In genomic region chr18:55779711-55780590, GRCh38 we compare ENCODE assay signal across 8 cellular contexts.
DNase-seq lines count a peak whose midpoint lies in the region; ATAC-seq and TF ChIP-seq lines count a peak whose summit lies in the region.

No MANE protein-coding gene starts in this region.

- TF ChIP-seq CTCF in GM23338 (conservative IDR thresholded peaks at IDR 0.05; ENCODE audit: low read depth in 2 of 2) = peak in 1 of 2 experiments; percentile 32; a peak in 2 of 4 replicates
- no peak for TF ChIP-seq CTCF in glutamatergic neuron (IDR thresholded peaks at IDR 0.05; ENCODE audit: partially characterized antibody, unreplicated experiment)

- H3K36me3 Mint-ChIP-seq in GM23338 (ENCODE audit: low read depth) = no peaks in the 10 kb centered on the region
- H3K36me3 Mint-ChIP-seq in activated CD8-positive, alpha-beta T cell treated with anti-CD3 and anti-CD28 coated beads, Interleukin-2, amount 10 ng/mL, durations not matched to agents 7 days and 5 days (ENCODE audit: low read depth) = no peaks in the 10 kb centered on the region
- H3K36me3 Mint-ChIP-seq in glutamatergic neuron (ENCODE audit: unreplicated experiment) = no peaks in the 10 kb centered on the region

- H3K27ac Mint-ChIP-seq in GM23338 (0 out of 2 replicates have a peak overlapping the region, but pooled peaks have one; percentile 23), glutamatergic neuron (ENCODE audit: unreplicated experiment) (peak overlapping the region; percentile 31)
- H3K27ac Mint-ChIP-seq in activated CD8-positive, alpha-beta T cell treated with anti-CD3 and anti-CD28 coated beads, Interleukin-2, amount 10 ng/mL, durations not matched to agents 7 days and 5 days = no peak overlapping the region

- peaks cover 12 to 42% (median 33%) of the 10 kb centered on the region in 10 experiments for H3K4me1 ChIP-seq in BLaER1 treated with 17β-estradiol and CSF1 and Interleukin-3, amounts not matched to agents 10 nM and 100 nM
- H3K4me1 ChIP-seq in GM23338 (ENCODE audit: insufficient read depth) = peaks cover 27% of the 10 kb centered on the region

- H3K27ac ChIP-seq in BLaER1 treated with 17β-estradiol and CSF1 and Interleukin-3, amounts not matched to agents 10 nM and 100 nM = peak overlapping the region; percentile 5 to 77 (median 68); a peak in 21 of 22 replicates
- H3K27ac ChIP-seq in GM23338 (ENCODE audit: low read depth) = no peak overlapping the region

- peaks cover 15 to 42% (median 37%) of the 10 kb centered on the region in 11 experiments for H3K27me3 ChIP-seq in BLaER1 treated with 17β-estradiol and CSF1 and Interleukin-3, amounts not matched to agents 10 nM and 100 nM
- peaks cover 22% of the 10 kb centered on the region for H3K27me3 ChIP-seq in GM23338 (ENCODE audit: insufficient read depth)

- no peaks in the 10 kb centered on the region for H3F3A ChIP-seq in GM23338 (replicated peaks; ENCODE audit: low read depth)

- H3K27me3 Mint-ChIP-seq in GM23338 (ENCODE audit: insufficient read depth, low read depth, poor library complexity) (peaks cover 7% of the 10 kb centered on the region), glutamatergic neuron (ENCODE audit: unreplicated experiment) (peaks cover 6% of the 10 kb centered on the region)
- H3K27me3 Mint-ChIP-seq in activated CD8-positive, alpha-beta T cell treated with anti-CD3 and anti-CD28 coated beads, Interleukin-2, amount 10 ng/mL, durations not matched to agents 7 days and 5 days (ENCODE audit: low read depth) = peaks cover 50% of the 10 kb centered on the region

- H3K4me2 ChIP-seq in BLaER1 treated with 17β-estradiol and CSF1 and Interleukin-3, amounts not matched to agents 10 nM and 100 nM = peak overlapping the region; percentile 87 to 99 (median 98)
- H3K4me2 ChIP-seq in GM23338 = peak overlapping the region; percentile 79

- H4K20me1 ChIP-seq in BLaER1 treated with 17β-estradiol and CSF1 and Interleukin-3, amounts not matched to agents 10 nM and 100 nM = no peaks in the 10 kb centered on the region
- no peaks in the 10 kb centered on the region for H4K20me1 ChIP-seq in GM23338 (replicated peaks; ENCODE audit: insufficient read depth)

- H3K79me2 ChIP-seq in GM23338 (replicated peaks; ENCODE audit: insufficient read depth) = no peaks in the 10 kb centered on the region

- peak; percentile 76 for ATAC-seq in GM23338
- peak; percentile 23 for ATAC-seq in activated CD8-positive, alpha-beta T cell treated with anti-CD3 and anti-CD28 coated beads, Interleukin-2, amount 10 ng/mL, durations not matched to agents 7 days and 5 days
- no peak for ATAC-seq in GM21576 (IDR thresholded peaks at IDR 0.05; ENCODE audit: unreplicated experiment)

- CTCF ChIA-PET in activated CD8-positive, alpha-beta T cell treated with anti-CD3 and anti-CD28 coated beads, Interleukin-2, amount 10 ng/mL, durations not matched to agents 7 days and 5 days (lab: Charles Lee) = interaction anchor here (2.2 kb wide), 1 partner anchor 365 kb away, joined by 5 read pairs; no protein-coding TSS in a partner anchor

- peak overlapping the region; percentile 69 for H2AFZ ChIP-seq in GM23338

- no peaks in the 10 kb centered on the region for H3K9me2 ChIP-seq in GM23338 (ENCODE audit: insufficient read depth)

- H3K9me3 ChIP-seq in BLaER1 treated with 17β-estradiol and CSF1 and Interleukin-3, amounts not matched to agents 10 nM and 100 nM (replicated peaks in 1 of 11) = no peaks in the 10 kb centered on the region

- H3K9me3 Mint-ChIP-seq in GM23338 (no peaks in the 10 kb centered on the region), glutamatergic neuron (ENCODE audit: unreplicated experiment) (no peaks in the 10 kb centered on the region)
- H3K9me3 Mint-ChIP-seq in activated CD8-positive, alpha-beta T cell treated with anti-CD3 and anti-CD28 coated beads, Interleukin-2, amount 10 ng/mL, durations not matched to agents 7 days and 5 days (ENCODE audit: insufficient read depth) = no peaks in the 10 kb centered on the region

- POLR2A ChIA-PET in activated CD8-positive, alpha-beta T cell treated with anti-CD3 and anti-CD28 coated beads, Interleukin-2, amount 10 ng/mL, durations not matched to agents 7 days and 5 days (lab: Charles Lee) = no interaction called here

- H3K4me1 Mint-ChIP-seq in GM23338 (peaks cover 43% of the 10 kb centered on the region), glutamatergic neuron (ENCODE audit: low read depth, unreplicated experiment) (peaks cover 17% of the 10 kb centered on the region)
- H3K4me1 Mint-ChIP-seq in activated CD8-positive, alpha-beta T cell treated with anti-CD3 and anti-CD28 coated beads, Interleukin-2, amount 10 ng/mL, durations not matched to agents 7 days and 5 days (ENCODE audit: low read depth) = peaks cover 11% of the 10 kb centered on the region

- peak overlapping the region; percentile 78 for H3K4me3 Mint-ChIP-seq in GM23338
- H3K4me3 Mint-ChIP-seq in activated CD8-positive, alpha-beta T cell treated with anti-CD3 and anti-CD28 coated beads, Interleukin-2, amount 10 ng/mL, durations not matched to agents 7 days and 5 days = no peak overlapping the region
- H3K4me3 Mint-ChIP-seq in glutamatergic neuron (ENCODE audit: unreplicated experiment) = peak overlapping the region; percentile 88

- DNase-seq in GM23338 (ENCODE audit: low spot score) (peak; percentile 66), glutamatergic neuron (peak; percentile 74), occipital lobe (lab: John Stamatoyannopoulos, UW) (peak; percentile 57), H4 (ENCODE audit: low spot score) (no peak)
- DNase-seq in activated CD8-positive, alpha-beta T cell treated with anti-CD3 and anti-CD28 coated beads, Interleukin-2, amount 10 ng/mL, durations not matched to agents 7 days and 5 days = no peak
- DNase-seq in activated CD8-positive, alpha-beta memory T cell treated with anti-CD3 and anti-CD28 coated beads for 24 hours = no peak

- H3K36me3 ChIP-seq in BLaER1 treated with 17β-estradiol and CSF1 and Interleukin-3, amounts not matched to agents 10 nM and 100 nM = no peaks in the 10 kb centered on the region
- no peaks in the 10 kb centered on the region for H3K36me3 ChIP-seq in GM23338 (ENCODE audit: insufficient read depth)

- peak overlapping the region; percentile 60 to 79 (median 68) for H3K4me3 ChIP-seq in BLaER1 treated with 17β-estradiol and CSF1 and Interleukin-3, amounts not matched to agents 10 nM and 100 nM
- peak overlapping the region; percentile 64 for H3K4me3 ChIP-seq in GM23338

- peak overlapping the region; percentile 59 to 80 (median 76) for H3K9ac ChIP-seq in BLaER1 treated with 17β-estradiol and CSF1 and Interleukin-3, amounts not matched to agents 10 nM and 100 nM

TF ChIP-seq in GM23338, 12 proteins besides CTCF, POLR2A, EP300 and RAD21 (continues in another document):
- no peak for TF ChIP-seq EZH2phosphoT487 (IDR thresholded peaks at IDR 0.05; ENCODE audit: unreplicated experiment)
- TF ChIP-seq STAT1 (IDR thresholded peaks at IDR 0.05; ENCODE audit: unreplicated experiment) = no peak
- no peak for TF ChIP-seq POLR2AphosphoS5 (IDR thresholded peaks at IDR 0.05; ENCODE audit: low read depth)
- TF ChIP-seq ZNF114 (CRISPR knock-in tag; IDR thresholded peaks at IDR 0.05) = no peak
- TF ChIP-seq NANOG (IDR thresholded peaks at IDR 0.05; ENCODE audit: borderline replicate concordance) = no peak
- TF ChIP-seq JUNB (IDR thresholded peaks at IDR 0.05; ENCODE audit: unreplicated experiment) = no peak
- TF ChIP-seq CREB1 (CRISPR knock-in tag; IDR thresholded peaks at IDR 0.05; ENCODE audit: low read depth) = no peak
- 0 out of 2 replicates have a peak, but pooled peaks have one; percentile 13 for TF ChIP-seq ETS1 (IDR thresholded peaks at IDR 0.05)
- TF ChIP-seq ZNF331 (CRISPR knock-in tag; IDR thresholded peaks at IDR 0.05; ENCODE audit: low read depth) = no peak
- TF ChIP-seq REST (IDR thresholded peaks at IDR 0.05; ENCODE audit: unreplicated experiment) = no peak
- TF ChIP-seq EZH2 (IDR thresholded peaks at IDR 0.05; ENCODE audit: low read depth, unreplicated experiment) = peak; percentile 17

Comparison
In these comparisons a context has a peak if more than half of its experiments do, and no peak if none do; other contexts are left out.
1. DNase-seq: peak in GM23338 (single experiment), glutamatergic neuron (single experiment) and occipital lobe (single experiment); none in activated CD8-positive, alpha-beta T cell treated with anti-CD3 and anti-CD28 coated beads, Interleukin-2, amount 10 ng/mL, durations not matched to agents 7 days and 5 days (single experiment), H4 (single experiment) and activated CD8-positive, alpha-beta memory T cell treated with anti-CD3 and anti-CD28 coated beads for 24 hours (single experiment).